Comparison of ENCODE assay signal across 11 cellular contexts in genomic region chr1:112735752-112736151, GRCh38. TPM values are rescaled to one million over a fixed set of nuclear protein-coding genes. Genes with fewer than 3 reads are reported as not detected.
DNase-seq lines count a peak whose midpoint lies in the region; ATAC-seq and TF ChIP-seq lines count a peak whose summit lies in the region.
"Had no signal": no experiment of that assay in that cellular context is flagged by ENCODE, and none has a peak within 500 bp of the region (broad histone marks: within the 10 kb centered on the region; RNA-seq: fewer than 3 reads in every experiment).

No MANE protein-coding gene starts in this region.

- peak overlapping the region; percentile 49 for H3K4me2 ChIP-seq in HCT116 (ENCODE audit: low read length)

- peaks cover 0 to 16% of the 10 kb centered on the region in 2 experiments; a peak in 2 of 4 replicates for H3K4me1 ChIP-seq in HCT116 (ENCODE audit: control insufficient read depth in 1 of 2, insufficient read depth in 2 of 2, low read length in 2 of 2)
- H3K4me1 ChIP-seq in adipocyte (ENCODE audit: control insufficient read depth, insufficient read depth, low read length): peaks cover 4% of the 10 kb centered on the region

- no peak overlapping the region for H3K27ac ChIP-seq in HCT116 (ENCODE audit: low read depth, low read length)
- H3K27ac ChIP-seq: ovary had no signal

- no peak for TF ChIP-seq POLR2A in HCT116 (IDR thresholded peaks at IDR 0.05; ENCODE audit: borderline replicate concordance, extremely low read depth, insufficient read depth, insufficient read length)

- POLR2A ChIA-PET in HCT116 (lab: Charles Lee): no interaction called here

- DNase-seq in AG20443 (ENCODE audit: low spot score) (peak; percentile 79), HCT116 (ENCODE audit: low read depth, low spot score) (peak; percentile 62), adipocyte (ENCODE audit: low read depth) (peak; percentile 41), kidney epithelial cell (ENCODE audit: low read depth) (peak; percentile 93), NCI-H1417 (lab: John Stamatoyannopoulos, UW) (no peak), activated gamma-delta T cell treated with Interleukin-2 at 50 U/mL for 16 hours (no peak), MV-4-11 (lab: John Stamatoyannopoulos, UW) (no peak), SIG-M5 treated with dmso at 0.1 percent for 504 hours (lab: John Stamatoyannopoulos, UW; ENCODE audit: unreplicated experiment) (no peak)
- DNase-seq: endodermal cell, NCI-H1436, ovary had no signal

- intact Hi-C loops in HCT116 (cut with micrococcal nuclease): no loop called here

- peak overlapping the region; percentile 7 for H2AFZ ChIP-seq in HCT116 (ENCODE audit: low read depth, low read length, poor library complexity, severe bottlenecking)

- BruUV-seq in HCT116 (replicated peaks; lab: Mats Ljungman, UMichigan): no TSS peak

- no peaks in the 10 kb centered on the region for H3K9me2 ChIP-seq in HCT116 (ENCODE audit: insufficient read depth)

- H3K9me3 ChIP-seq in HCT116 (ENCODE audit: control insufficient read depth in 1 of 2, insufficient read depth in 1 of 2, low read depth in 1 of 2, low read length in 2 of 2) (no peaks in the 10 kb centered on the region), adipocyte (ENCODE audit: control insufficient read depth, low read length) (no peaks in the 10 kb centered on the region)
- H3K9me3 ChIP-seq: ovary had no signal

- H3K79me2 ChIP-seq in HCT116 (ENCODE audit: insufficient read depth, low read length): no peaks in the 10 kb centered on the region

- H3K9ac ChIP-seq in HCT116 (ENCODE audit: low read length) (peak overlapping the region; percentile 1; the same call in 1 of the 2 replicates), adipocyte (ENCODE audit: low read length) (no peak overlapping the region)

- no peaks in the 10 kb centered on the region for H3K27me3 ChIP-seq in HCT116 (ENCODE audit: insufficient read depth, low read length)
- no peaks in the 10 kb centered on the region for H3K27me3 ChIP-seq in adipocyte (replicated peaks; ENCODE audit: control insufficient read depth, insufficient read depth, low read length)
- H3K27me3 ChIP-seq in kidney epithelial cell (ENCODE audit: control insufficient read depth, insufficient read depth, low read length): no peaks in the 10 kb centered on the region
- H3K27me3 ChIP-seq: ovary had no signal

- TF ChIP-seq RAD21 in HCT116 (IDR thresholded peaks at IDR 0.05; ENCODE audit: low read depth): no peak

- no peak for TF ChIP-seq CTCF in HCT116 (IDR thresholded peaks at IDR 0.05 in 2 of 3, conservative IDR thresholded peaks at IDR 0.05 in 1 of 3; ENCODE audit: borderline replicate concordance in 1 of 3, insufficient read depth in 1 of 3, low read depth in 2 of 3, low read length in 2 of 3)
- TF ChIP-seq CTCF in kidney epithelial cell (IDR thresholded peaks at IDR 0.05; ENCODE audit: insufficient read depth, low read length, poor library complexity, severe bottlenecking): no peak

- H3K36me3 ChIP-seq in HCT116 (ENCODE audit: control insufficient read depth in 1 of 2, insufficient read depth in 2 of 2, low read length in 2 of 2) (no peaks in the 10 kb centered on the region), adipocyte (ENCODE audit: control insufficient read depth, insufficient read depth, low read length, severe bottlenecking) (no peaks in the 10 kb centered on the region), kidney epithelial cell (ENCODE audit: control insufficient read depth, insufficient read depth, low read length) (no peaks in the 10 kb centered on the region)
- H3K36me3 ChIP-seq: ovary had no signal

- CTCF ChIA-PET in HCT116 (lab: Charles Lee): interaction anchor here (1.0 kb wide), 1 partner anchor 69 kb away, joined by 4 read pairs; no protein-coding TSS in a partner anchor

- peak; percentile 67 for ATAC-seq in HCT116

- H4K20me1 ChIP-seq in HCT116 (ENCODE audit: insufficient read depth): no peaks in the 10 kb centered on the region

- RAD21 ChIA-PET in HCT116 (lab: Charles Lee; ENCODE audit: low non-redundant PET in 1 of 2, low total read pairs in 2 of 2, uncharacterized antibody in 2 of 2, unreplicated experiment in 2 of 2): interaction anchor here in 1 of 2 experiments (0.7 kb wide), 1 partner anchor 17 kb away, joined by 3 read pairs; no protein-coding TSS in a partner anchor

- H3K4me3 ChIP-seq in HCT116 (replicated peaks in 1 of 2; ENCODE audit: low read depth in 1 of 2, low read length in 2 of 2) (no peak overlapping the region), adipocyte (ENCODE audit: low read length) (no peak overlapping the region), kidney epithelial cell (ENCODE audit: low read depth, low read length) (no peak overlapping the region)
- H3K4me3 ChIP-seq: ovary had no signal

TF ChIP-seq in HCT116, 20 proteins besides CTCF, POLR2A, EP300 and RAD21 (continues in another document):
- peak; percentile 95 for TF ChIP-seq JUND (IDR thresholded peaks at IDR 0.05)
- TF ChIP-seq ELF1 (IDR thresholded peaks at IDR 0.05; ENCODE audit: borderline replicate concordance, low read depth): no peak; the same call in 1 of the 2 replicates
- TF ChIP-seq SRF (IDR thresholded peaks at IDR 0.05; ENCODE audit: low read depth): peak; percentile 76
- TF ChIP-seq, protein P1, sequence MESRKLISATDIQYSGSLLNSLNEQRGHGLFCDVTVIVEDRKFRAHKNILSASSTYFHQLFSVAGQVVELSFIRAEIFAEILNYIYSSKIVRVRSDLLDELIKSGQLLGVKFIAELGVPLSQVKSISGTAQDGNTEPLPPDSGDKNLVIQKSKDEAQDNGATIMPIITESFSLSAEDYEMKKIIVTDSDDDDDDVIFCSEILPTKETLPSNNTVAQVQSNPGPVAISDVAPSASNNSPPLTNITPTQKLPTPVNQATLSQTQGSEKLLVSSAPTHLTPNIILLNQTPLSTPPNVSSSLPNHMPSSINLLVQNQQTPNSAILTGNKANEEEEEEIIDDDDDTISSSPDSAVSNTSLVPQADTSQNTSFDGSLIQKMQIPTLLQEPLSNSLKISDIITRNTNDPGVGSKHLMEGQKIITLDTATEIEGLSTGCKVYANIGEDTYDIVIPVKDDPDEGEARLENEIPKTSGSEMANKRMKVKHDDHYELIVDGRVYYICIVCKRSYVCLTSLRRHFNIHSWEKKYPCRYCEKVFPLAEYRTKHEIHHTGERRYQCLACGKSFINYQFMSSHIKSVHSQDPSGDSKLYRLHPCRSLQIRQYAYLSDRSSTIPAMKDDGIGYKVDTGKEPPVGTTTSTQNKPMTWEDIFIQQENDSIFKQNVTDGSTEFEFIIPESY (IDR thresholded peaks at IDR 0.05; ENCODE audit: extremely low read depth, insufficient replicate concordance, low read length): no peak
- TF ChIP-seq CBX3 (IDR thresholded peaks at IDR 0.05; ENCODE audit: low read depth): peak; percentile 91
- TF ChIP-seq MAX (IDR thresholded peaks at IDR 0.05): peak; percentile 51; the same call in 1 of the 2 replicates
- TF ChIP-seq REST (IDR thresholded peaks at IDR 0.05; ENCODE audit: low read depth): no peak
- TF ChIP-seq EZH2 (IDR thresholded peaks at IDR 0.05): no peak
- TF ChIP-seq SP1 (IDR thresholded peaks at IDR 0.05; ENCODE audit: low read depth): peak; percentile 96
- TF ChIP-seq EZH2phosphoT487 (IDR thresholded peaks at IDR 0.05; ENCODE audit: borderline replicate concordance): no peak
- TF ChIP-seq EGR1 (IDR thresholded peaks at IDR 0.05; ENCODE audit: low read depth): peak; percentile 59
- TF ChIP-seq TCF7L2 (IDR thresholded peaks at IDR 0.05; ENCODE audit: borderline replicate concordance, extremely low read depth, insufficient read depth, insufficient read length): no peak
- TF ChIP-seq ATF3 (IDR thresholded peaks at IDR 0.05): no peak
- TF ChIP-seq POLR2AphosphoS5 (IDR thresholded peaks at IDR 0.05; ENCODE audit: low read depth, low read length): peak; percentile 47; the same call in 1 of the 2 replicates
- TF ChIP-seq YY1 (IDR thresholded peaks at IDR 0.05; ENCODE audit: extremely low read depth, insufficient replicate concordance, low read depth, low read length): no peak
- TF ChIP-seq SIN3A (IDR thresholded peaks at IDR 0.05; ENCODE audit: low read depth): peak; percentile 58; the same call in 1 of the 2 replicates
- TF ChIP-seq FOSL1 (IDR thresholded peaks at IDR 0.05; ENCODE audit: low read depth): peak; percentile 98

RNA-seq across cellular contexts. Expression of gene PPM1J, which starts 20.6 kb away (rescaled TPM):
- total RNA-seq in HCT116 (2021; ENCODE audit: unreplicated experiment) (7.5 TPM), kidney epithelial cell (2.1 and 2.3 TPM in 2 replicates)
- polyA plus RNA-seq in HCT116 (2012): 8.6 and 9.0 TPM in 2 replicates

RNA-seq across cellular contexts. Expression of gene RHOC, which starts 28.8 kb away (rescaled TPM):
- total RNA-seq in HCT116 (2021; ENCODE audit: unreplicated experiment): 154 TPM
- polyA plus RNA-seq in HCT116 (2012): 306 and 377 TPM in 2 replicates
- total RNA-seq in kidney epithelial cell: 634 and 639 TPM in 2 replicates

Comparison
In these comparisons a context has a peak if more than half of its experiments do, and no peak if none do; other contexts are left out.
1. DNase-seq: peak in AG20443 (single experiment), HCT116 (single experiment), adipocyte (single experiment) and kidney epithelial cell (single experiment); none in NCI-H1417 (0 of 3), activated gamma-delta T cell treated with Interleukin-2 at 50 U/mL for 16 hours (single experiment), MV-4-11 (single experiment) and SIG-M5 treated with dmso at 0.1 percent for 504 hours (single experiment).